Comparison of ENCODE assay signal across 27 cellular contexts in genomic region chr17:67845374-67845773, GRCh38.
"Had no signal": no experiment of that assay in that cellular context is flagged by ENCODE, and none has a peak within 500 bp of the region (broad histone marks: within the 10 kb centered on the region; RNA-seq: fewer than 3 reads in every experiment).

No MANE protein-coding gene starts in this region.

- H3K36me3 ChIP-seq: neutrophil, pancreas, prostate gland, right lobe of liver, sigmoid colon, suprapubic skin, tibial artery, transverse colon, upper lobe of left lung, vagina had no signal

- H3K36me3 Mint-ChIP-seq: natural killer cell treated with Interleukin-12 subunit alpha and Interleukin-12 subunit beta and Interleukin-15 and Interleukin-18, amount 100 ng/mL, for 72 hours had no signal

- H3K27me3 ChIP-seq: neutrophil, pancreas, right lobe of liver, sigmoid colon, suprapubic skin, testis, tibial artery, transverse colon, upper lobe of left lung, vagina had no signal

- H3K4me3 Mint-ChIP-seq: naive thymus-derived CD8-positive, alpha-beta T cell; natural killer cell treated with Interleukin-12 subunit alpha and Interleukin-12 subunit beta and Interleukin-15 and Interleukin-18, amount 100 ng/mL, for 72 hours; nephron progenitor cell; neural crest cell; stimulated activated effector memory CD8-positive, alpha-beta T cell treated with anti-CD3 and anti-CD28 coated beads, Interleukin-12 subunit alpha, Interleukin-12 subunit beta, amount 100 ng/mL, for 72 hours; stimulated activated naive CD8-positive, alpha-beta T cell treated with anti-CD3 and anti-CD28 coated beads, Interleukin-15, amount 100 ng/mL, for 72 hours had no signal

- DNase-seq: naive thymus-derived CD8-positive, alpha-beta T cell; nephron progenitor cell; nucleus accumbens; pancreas; right cardiac atrium; right lobe of liver; sigmoid colon; small intestine; stimulated activated CD4-positive, alpha-beta T cell treated with anti-CD3 and anti-CD28 coated beads, Interleukin-15, amount 100 ng/mL, for 24 hours; stimulated activated CD4-positive, alpha-beta T cell treated with anti-CD3 and anti-CD28 coated beads, Interleukin-2, amount 100 ng/mL, for 24 hours; stimulated activated CD4-positive, alpha-beta T cell treated with anti-CD3 and anti-CD28 coated beads, Interleukin-2, amount 100 ng/mL, for 48 hours; stimulated activated CD4-positive, alpha-beta T cell treated with anti-CD3 and anti-CD28 coated beads, Interleukin-4, amount 100 ng/mL, for 24 hours; stimulated activated naive CD4-positive, alpha-beta T cell; stimulated activated naive CD8-positive, alpha-beta T cell treated with anti-CD3 and anti-CD28 coated beads, Interleukin-15, amount 100 ng/mL, for 72 hours; stimulated activated naive CD8-positive, alpha-beta T cell treated with anti-CD3 and anti-CD28 coated beads, Interleukin-15, Interleukin-2, amounts not matched to agents 100 U/mL and 50 U/mL, for 24 hours; substantia nigra; testis; tibial artery; transverse colon; upper lobe of left lung had no signal

- H3K27me3 Mint-ChIP-seq: naive thymus-derived CD8-positive, alpha-beta T cell; natural killer cell treated with Interleukin-12 subunit alpha and Interleukin-12 subunit beta and Interleukin-15 and Interleukin-18, amount 100 ng/mL, for 72 hours; stimulated activated naive CD8-positive, alpha-beta T cell treated with anti-CD3 and anti-CD28 coated beads, Interleukin-15, amount 100 ng/mL, for 72 hours had no signal

- ATAC-seq: naive thymus-derived CD8-positive, alpha-beta T cell; natural killer cell treated with Interleukin-12 subunit alpha and Interleukin-12 subunit beta and Interleukin-15 and Interleukin-18, amount 100 ng/mL, for 72 hours; pancreas; right cardiac atrium; right lobe of liver; stimulated activated effector memory CD8-positive, alpha-beta T cell treated with anti-CD3 and anti-CD28 coated beads, Interleukin-12 subunit alpha, Interleukin-12 subunit beta, amount 100 ng/mL, for 72 hours; stimulated activated naive CD8-positive, alpha-beta T cell treated with anti-CD3 and anti-CD28 coated beads, Interleukin-15, amount 100 ng/mL, for 72 hours; stimulated activated naive CD8-positive, alpha-beta T cell treated with anti-CD3 and anti-CD28 coated beads, Interleukin-15, Interleukin-2, amounts not matched to agents 100 U/mL and 50 U/mL, for 24 hours had no signal

- H3K9me3 ChIP-seq: neutrophil, pancreas, prostate gland, sigmoid colon, suprapubic skin, testis, transverse colon, upper lobe of left lung, vagina had no signal

- H3K4me3 ChIP-seq: pancreas, prostate gland, right lobe of liver, sigmoid colon, suprapubic skin, testis, tibial artery, transverse colon, upper lobe of left lung, vagina had no signal

- H3K4me1 Mint-ChIP-seq: nephron progenitor cell had no signal

- H3K4me1 ChIP-seq: prostate gland, right lobe of liver, suprapubic skin, testis had no signal

- H3K9me3 Mint-ChIP-seq: naive thymus-derived CD8-positive, alpha-beta T cell; natural killer cell treated with Interleukin-12 subunit alpha and Interleukin-12 subunit beta and Interleukin-15 and Interleukin-18, amount 100 ng/mL, for 72 hours; neural crest cell; stimulated activated effector memory CD8-positive, alpha-beta T cell treated with anti-CD3 and anti-CD28 coated beads, Interleukin-12 subunit alpha, Interleukin-12 subunit beta, amount 100 ng/mL, for 72 hours; stimulated activated naive CD8-positive, alpha-beta T cell treated with anti-CD3 and anti-CD28 coated beads, Interleukin-15, amount 100 ng/mL, for 72 hours had no signal

- H3K27ac ChIP-seq: neutrophil, pancreas, prostate gland, right lobe of liver, sigmoid colon, suprapubic skin, testis, tibial artery, transverse colon, upper lobe of left lung, vagina had no signal

- H3K27ac Mint-ChIP-seq: natural killer cell treated with Interleukin-12 subunit alpha and Interleukin-12 subunit beta and Interleukin-15 and Interleukin-18, amount 100 ng/mL, for 72 hours; nephron progenitor cell; stimulated activated effector memory CD8-positive, alpha-beta T cell treated with anti-CD3 and anti-CD28 coated beads, Interleukin-12 subunit alpha, Interleukin-12 subunit beta, amount 100 ng/mL, for 72 hours; stimulated activated naive CD8-positive, alpha-beta T cell treated with anti-CD3 and anti-CD28 coated beads, Interleukin-15, amount 100 ng/mL, for 72 hours had no signal
